8 cellular contexts compared by ENCODE assay signal in genomic region chr13:49936085-49936942, GRCh38. TPM values are rescaled to one million over a fixed set of nuclear protein-coding genes. Genes with fewer than 3 reads are reported as not detected.
DNase-seq lines count a peak whose midpoint lies in the region; ATAC-seq and TF ChIP-seq lines count a peak whose summit lies in the region.

Gene SPRYD7, minus strand, starts transcription at chr13:49936340. Its CDS starts 105 bp downstream, at chr13:49936235.

- H3K4me1 Mint-ChIP-seq in CD14-positive monocyte = peaks cover 28% of the 10 kb centered on the region

- TF ChIP-seq CTCF in CD14-positive monocyte (IDR thresholded peaks at IDR 0.05) (peak; percentile 95), coronary artery (IDR thresholded peaks at IDR 0.05) (peak; percentile 89)

- peaks cover 1 to 3% (median 3%) of the 10 kb centered on the region in 3 donors for H3K27me3 Mint-ChIP-seq in CD14-positive monocyte (ENCODE audit: low read depth in 3 of 3)

- peak within 1 kb of the TSS; percentile 96 to 98 for H3K4me3 Mint-ChIP-seq in CD14-positive monocyte

- ATAC-seq in GM19328 (IDR thresholded peaks at IDR 0.05; ENCODE audit: unreplicated experiment) (peak; percentile 97), HG03469 (IDR thresholded peaks at IDR 0.05; ENCODE audit: unreplicated experiment) (peak; percentile 96), left colon (peak; percentile 89)

- intact Hi-C loops in CD14-positive monocyte (cut with micrococcal nuclease) (loop anchor here (5.0 to 10.0 kb wide), 3 partner anchors 61 to 1868 kb away; partner anchors contain the start of genes DHRS12 (in 1 of the 2), KPNA3 (in 1 of the 2) and TRIM13 (in 1 of the 2)), left colon (cut with DNase I, micrococcal nuclease) (no loop called here)

- H3K36me3 Mint-ChIP-seq in CD14-positive monocyte = peaks cover 0 to 2% of the 10 kb centered on the region in 2 donors

- peak within 1 kb of the TSS; percentile 86 for H3K4me3 ChIP-seq in coronary artery

- peak within 1 kb of the TSS; percentile 76 to 95 (median 89) for H3K27ac Mint-ChIP-seq in CD14-positive monocyte

- H3K27ac ChIP-seq in coronary artery = peak within 1 kb of the TSS; percentile 71 to 88

- H3K9me3 Mint-ChIP-seq in CD14-positive monocyte = no peaks in the 10 kb centered on the region

- DNase-seq in CD14-positive monocyte (ENCODE audit: low spot score) (peak; percentile 98), NCI-H524 treated with DMSO at 0.1 percent for 48 hours (lab: John Stamatoyannopoulos, UW) (peak; percentile 89), coronary artery (ENCODE audit: low spot score) (peak; percentile 99), left colon (peak; percentile 98 to 99)
- DNase-seq in activated CD4-positive, alpha-beta T cell treated with anti-CD3 and anti-CD28 coated beads for 48 hours = peak; percentile 96
- DNase-seq in stimulated activated CD4-positive, alpha-beta T cell treated with anti-CD3 and anti-CD28 coated beads, Interleukin-1b, Interleukin-23, amount 100 ng/mL, for 4 hours (ENCODE audit: low read depth in 2 of 2) = peak; percentile 90 to 96

RNA-seq across cellular contexts. Expression of gene SPRYD7, which starts in this region (rescaled TPM):
- polyA plus RNA-seq in CD14-positive monocyte = 1 to 10 TPM; 1.2 to 2.3 TPM
- total RNA-seq in left colon = 10 to 100 TPM; 12.9 to 15.1 TPM

Comparison
In these comparisons a context has a peak if more than half of its experiments do, and no peak if none do; other contexts are left out.
1. Peak in every context shown above with its lines: DNase-seq, ATAC-seq, H3K4me3 ChIP-seq and H3K27ac ChIP-seq.
2. intact Hi-C loops: an anchor here in CD14-positive monocyte (5.0 to 10.0 kb wide); none called in left colon.